11 cellular contexts compared by ENCODE assay signal in genomic region chr11:96051820-96052219, GRCh38.
DNase-seq lines count a peak whose midpoint lies in the region; ATAC-seq and TF ChIP-seq lines count a peak whose summit lies in the region.
"Had no signal": no experiment of that assay in that cellular context is flagged by ENCODE, and none has a peak within 500 bp of the region (broad histone marks: within the 10 kb centered on the region; RNA-seq: fewer than 3 reads in every experiment).

No MANE protein-coding gene starts in this region.

- H3K4me3 ChIP-seq in breast epithelium (no peak overlapping the region), left ventricle myocardium inferior (no peak overlapping the region)

- CTCF ChIA-PET in MCF 10A (lab: Yijun Ruan, JAX) = interaction anchor here (0.5 to 9.5 kb wide), 3 partner anchors 9 to 291 kb away, joined by 3 to 200 read pairs (median 5); partner anchors contain the start of gene MAML2

- H3K36me3 Mint-ChIP-seq in MCF 10A (ENCODE audit: insufficient read depth, unreplicated experiment) = no peaks in the 10 kb centered on the region

- H3K27me3 ChIP-seq in breast epithelium = no peaks in the 10 kb centered on the region
- H3K27me3 ChIP-seq in left ventricle myocardium inferior (ENCODE audit: low read depth) = no peaks in the 10 kb centered on the region

- H3K9me3 ChIP-seq in breast epithelium (no peaks in the 10 kb centered on the region), left ventricle myocardium inferior (replicated peaks) (no peaks in the 10 kb centered on the region)

- DNase-seq in breast epithelium (ENCODE audit: low spot score in 2 of 2) (no peak), MCF 10A (ENCODE audit: unreplicated experiment) (no peak), left ventricle myocardium inferior (no peak), HUDEP-2 (lab: John Stamatoyannopoulos, UW; ENCODE audit: unreplicated experiment in 76 of 76) (no peak), NCI-H69 (lab: John Stamatoyannopoulos, UW) (no peak)
- DNase-seq in stimulated activated naive CD8-positive, alpha-beta T cell treated with anti-CD3 and anti-CD28 coated beads, Interleukin-15, amount 100 ng/mL, for 72 hours = no peak
- DNase-seq: activated CD4-positive, alpha-beta T cell treated with anti-CD3 and anti-CD28 coated beads for 4 hours; MV-4-11; naive thymus-derived CD4-positive, alpha-beta T cell had no signal

- H3K27ac ChIP-seq in breast epithelium = peak overlapping the region; percentile 68 to 86
- no peak overlapping the region for H3K27ac ChIP-seq in left ventricle myocardium inferior (replicated peaks)

- ATAC-seq in GM21825 (IDR thresholded peaks at IDR 0.05; ENCODE audit: unreplicated experiment) (peak; percentile 90), HG03378 (IDR thresholded peaks at IDR 0.05; ENCODE audit: unreplicated experiment) (peak; percentile 97)
- ATAC-seq in stimulated activated naive CD8-positive, alpha-beta T cell treated with anti-CD3 and anti-CD28 coated beads, Interleukin-15, amount 100 ng/mL, for 72 hours = peak; percentile 97
- ATAC-seq: naive thymus-derived CD4-positive, alpha-beta T cell had no signal

- H3K4me1 ChIP-seq in breast epithelium (peaks cover 0 to 12% of the 10 kb centered on the region in 2 donors), left ventricle myocardium inferior (peaks cover 36% of the 10 kb centered on the region)

- no peaks in the 10 kb centered on the region for H3K27me3 Mint-ChIP-seq in MCF 10A (ENCODE audit: insufficient read depth, unreplicated experiment)
- no peaks in the 10 kb centered on the region for H3K27me3 Mint-ChIP-seq in stimulated activated naive CD8-positive, alpha-beta T cell treated with anti-CD3 and anti-CD28 coated beads, Interleukin-15, amount 100 ng/mL, for 72 hours
- H3K27me3 Mint-ChIP-seq: naive thymus-derived CD4-positive, alpha-beta T cell had no signal

- no peak overlapping the region for H3K27ac Mint-ChIP-seq in MCF 10A (ENCODE audit: low read depth, unreplicated experiment)
- H3K27ac Mint-ChIP-seq in stimulated activated naive CD8-positive, alpha-beta T cell treated with anti-CD3 and anti-CD28 coated beads, Interleukin-15, amount 100 ng/mL, for 72 hours = peak overlapping the region in 1 of 2 donors; percentile 70

- H3K4me3 Mint-ChIP-seq in MCF 10A (ENCODE audit: unreplicated experiment) = no peak overlapping the region
- peak overlapping the region in 1 of 2 donors; percentile 64 for H3K4me3 Mint-ChIP-seq in stimulated activated naive CD8-positive, alpha-beta T cell treated with anti-CD3 and anti-CD28 coated beads, Interleukin-15, amount 100 ng/mL, for 72 hours
- H3K4me3 Mint-ChIP-seq: naive thymus-derived CD4-positive, alpha-beta T cell had no signal

- intact Hi-C loops in breast epithelium (cut with DNase I; ENCODE audit: low total_unique reads) (no loop called here), MCF 10A (cut with micrococcal nuclease) (no loop called here), left ventricle myocardium inferior (cut with micrococcal nuclease) (no loop called here)

- H3K4me1 Mint-ChIP-seq in MCF 10A (ENCODE audit: insufficient read depth, unreplicated experiment) = peaks cover 13% of the 10 kb centered on the region
- peaks cover 72% of the 10 kb centered on the region for H3K4me1 Mint-ChIP-seq in stimulated activated naive CD8-positive, alpha-beta T cell treated with anti-CD3 and anti-CD28 coated beads, Interleukin-15, amount 100 ng/mL, for 72 hours

- no peaks in the 10 kb centered on the region for H3K9me3 Mint-ChIP-seq in MCF 10A (ENCODE audit: unreplicated experiment)
- no peaks in the 10 kb centered on the region for H3K9me3 Mint-ChIP-seq in stimulated activated naive CD8-positive, alpha-beta T cell treated with anti-CD3 and anti-CD28 coated beads, Interleukin-15, amount 100 ng/mL, for 72 hours

- TF ChIP-seq CTCF in breast epithelium (IDR thresholded peaks at IDR 0.05) (no peak), MCF 10A (IDR thresholded peaks at IDR 0.05; ENCODE audit: unreplicated experiment) (no peak), left ventricle myocardium inferior (IDR thresholded peaks at IDR 0.05; ENCODE audit: borderline replicate concordance) (no peak)

- no peak for TF ChIP-seq POLR2A in breast epithelium (IDR thresholded peaks at IDR 0.05)

- POLR2A ChIA-PET in MCF 10A (lab: Yijun Ruan, JAX) = interaction anchor here (0.8 to 1.1 kb wide), 2 partner anchors 291 to 338 kb away, joined by 3 to 4 read pairs; partner anchors contain the start of genes CCDC82, JRKL and MAML2

- no peaks in the 10 kb centered on the region for H3K36me3 ChIP-seq in breast epithelium
- H3K36me3 ChIP-seq in left ventricle myocardium inferior = no peaks in the 10 kb centered on the region

- no TSS peak for BruUV-seq in MCF 10A (replicated peaks; lab: Mats Ljungman, UMichigan)
